Comparison of ENCODE assay signal across 8 cellular contexts in the genomic region with DNA sequence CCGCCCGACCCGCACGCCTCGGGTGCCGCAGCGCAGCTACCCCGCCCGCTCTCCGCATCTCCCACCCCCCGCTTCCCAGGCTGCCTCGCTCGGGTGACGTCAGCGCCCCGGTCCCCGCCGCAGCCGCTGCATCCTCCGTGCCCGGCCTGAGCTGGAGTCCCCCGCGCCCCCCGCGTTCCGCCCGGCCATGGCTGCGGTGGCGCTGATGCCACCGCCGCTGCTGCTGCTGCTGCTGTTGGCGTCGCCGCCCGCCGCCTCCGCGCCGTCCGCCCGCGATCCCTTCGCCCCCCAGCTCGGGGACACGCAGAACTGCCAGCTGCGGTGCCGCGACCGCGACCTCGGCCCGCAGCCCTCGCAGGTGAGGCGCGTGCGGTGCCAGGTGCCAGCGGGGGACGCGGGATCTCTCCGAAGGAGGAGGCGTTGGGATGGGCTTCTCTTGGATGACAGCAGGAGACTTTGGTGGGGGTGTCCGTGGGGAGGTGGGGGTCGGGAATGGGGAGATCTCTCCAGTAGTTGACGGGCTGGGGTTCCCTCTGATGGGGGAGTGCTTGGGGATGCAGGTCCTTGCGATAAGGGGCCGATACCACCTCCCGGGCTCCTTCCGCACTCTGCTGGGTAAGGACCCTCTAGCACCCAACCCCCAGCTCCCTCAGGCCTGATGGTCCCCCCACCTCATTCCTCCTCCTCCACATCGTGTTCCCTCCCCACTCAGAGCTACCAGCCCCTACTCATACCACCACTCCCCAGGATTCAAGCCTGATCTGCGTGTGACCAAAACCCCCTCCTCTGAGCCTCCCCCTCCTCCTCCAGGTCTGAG. TPM values are rescaled to one million over a fixed set of nuclear protein-coding genes. Genes with fewer than 3 reads are reported as not detected.
DNase-seq lines count a peak whose midpoint lies in the region; ATAC-seq and TF ChIP-seq lines count a peak whose summit lies in the region.

A gene (plus strand): TSS at position 99 of the 817 bp plus-strand sequence. CDS start 89 bp downstream, at position 188.

- no peak within 1 kb of the TSS for H3K27ac ChIP-seq in HUES6 (ENCODE audit: low read depth, low read length)
- H3K27ac ChIP-seq in hepatocyte: no peak within 1 kb of the TSS

- no peaks in the 10 kb centered on the region for H3K79me2 ChIP-seq in hepatocyte

- H3K4me3 ChIP-seq in AG09309 (ENCODE audit: control insufficient read depth, low read depth, low read length) (peak within 1 kb of the TSS; percentile 38), HUES6 (ENCODE audit: low read depth, low read length) (peak within 1 kb of the TSS; percentile 69), hepatocyte (peak within 1 kb of the TSS; percentile 45)

- DNase-seq in AG09309 (ENCODE audit: low read depth) (no peak), hepatocyte (ENCODE audit: low spot score) (no peak), glomerular visceral epithelial cell (ENCODE audit: extremely low spot score) (no peak), GF-D8 (lab: John Stamatoyannopoulos, UW) (no peak)
- DNase-seq in activated naive CD4-positive, alpha-beta T cell treated with anti-CD3 and anti-CD28 coated beads, Interleukin-2, amount 50 U/mL, for 16 hours: peak; percentile 58
- DNase-seq in stimulated activated CD4-positive, alpha-beta T cell treated with anti-CD3 and anti-CD28 coated beads, Interleukin-2, amount 100 ng/mL, for 4 hours (ENCODE audit: low read depth): peak; percentile 31

- WGBS in hepatocyte (ENCODE audit: low lambda C conversion rate, missing lambda C conversion rate): under 1% methylated on average over 46 of the region's 70 CpGs

- H3K4me1 ChIP-seq in HUES6 (ENCODE audit: control insufficient read depth, insufficient read depth, low read length) (peaks cover 46% of the 10 kb centered on the region), hepatocyte (ENCODE audit: insufficient read depth) (peaks cover 26% of the 10 kb centered on the region)

- no peak for TF ChIP-seq CTCF in AG09309 (IDR thresholded peaks at IDR 0.05; ENCODE audit: control insufficient read depth, insufficient read depth, low read depth, low read length, missing control alignments)
- TF ChIP-seq CTCF in hepatocyte (IDR thresholded peaks at IDR 0.05; ENCODE audit: poor library complexity): no peak

- H3K36me3 ChIP-seq in HUES6 (ENCODE audit: control insufficient read depth, insufficient read depth, low read length): no peaks in the 10 kb centered on the region
- no peaks in the 10 kb centered on the region for H3K36me3 ChIP-seq in hepatocyte (replicated peaks; ENCODE audit: insufficient read depth, low read depth)

- H3K9me3 ChIP-seq in HUES6 (ENCODE audit: control insufficient read depth, insufficient read depth, low read depth, low read length) (no peaks in the 10 kb centered on the region), hepatocyte (ENCODE audit: low read depth) (no peaks in the 10 kb centered on the region)

- no peaks in the 10 kb centered on the region for H4K20me1 ChIP-seq in hepatocyte (ENCODE audit: insufficient read depth, poor library complexity, severe bottlenecking)

- peak within 1 kb of the TSS; percentile 60 for H2AFZ ChIP-seq in hepatocyte

- H3K27me3 ChIP-seq in HUES6 (ENCODE audit: control insufficient read depth, insufficient read depth, low read length): peaks cover 98% of the 10 kb centered on the region
- peaks cover 80% of the 10 kb centered on the region for H3K27me3 ChIP-seq in hepatocyte

- H3K9me2 ChIP-seq in hepatocyte (replicated peaks; ENCODE audit: insufficient read depth): no peaks in the 10 kb centered on the region

- H3K9ac ChIP-seq in HUES6 (ENCODE audit: low read length): no peak within 1 kb of the TSS

- H3K4me2 ChIP-seq in hepatocyte: peak within 1 kb of the TSS; percentile 92

- no peak for ATAC-seq in GM21390 (IDR thresholded peaks at IDR 0.05; ENCODE audit: unreplicated experiment)

RNA-seq across cellular contexts. Expression of the gene that starts here (rescaled TPM):
- 0.40 and 1.5 TPM in 2 replicates for total RNA-seq in hepatocyte
- polyA plus RNA-seq in hepatocyte: 4.9 and 9.1 TPM in 2 replicates

Comparison
In these comparisons a context has a peak if more than half of its experiments do, and no peak if none do; other contexts are left out.
1. DNase-seq: peak in activated naive CD4-positive, alpha-beta T cell treated with anti-CD3 and anti-CD28 coated beads, Interleukin-2, amount 50 U/mL, for 16 hours (single experiment) and stimulated activated CD4-positive, alpha-beta T cell treated with anti-CD3 and anti-CD28 coated beads, Interleukin-2, amount 100 ng/mL, for 4 hours (single experiment); none in AG09309 (single experiment), hepatocyte (single experiment), glomerular visceral epithelial cell (single experiment) and GF-D8 (single experiment).
2. Peak in every context shown above with its lines, with median percentiles within 50 percentile points of each other: H3K4me3 ChIP-seq.